In genomic region chr22:19641254-19641982, GRCh38 we compare ENCODE assay signal across 1 cellular context.
TF ChIP-seq lines count a peak whose summit lies in the region.

No MANE protein-coding gene starts in this region.

TF ChIP-seq in GM23338, 12 proteins besides CTCF, POLR2A, EP300 and RAD21 (continued from another document):
- TF ChIP-seq ZNF462 (CRISPR knock-in tag; IDR thresholded peaks at IDR 0.05) (no peak), STAT1 (IDR thresholded peaks at IDR 0.05; ENCODE audit: unreplicated experiment) (no peak)
